In the genomic region with DNA sequence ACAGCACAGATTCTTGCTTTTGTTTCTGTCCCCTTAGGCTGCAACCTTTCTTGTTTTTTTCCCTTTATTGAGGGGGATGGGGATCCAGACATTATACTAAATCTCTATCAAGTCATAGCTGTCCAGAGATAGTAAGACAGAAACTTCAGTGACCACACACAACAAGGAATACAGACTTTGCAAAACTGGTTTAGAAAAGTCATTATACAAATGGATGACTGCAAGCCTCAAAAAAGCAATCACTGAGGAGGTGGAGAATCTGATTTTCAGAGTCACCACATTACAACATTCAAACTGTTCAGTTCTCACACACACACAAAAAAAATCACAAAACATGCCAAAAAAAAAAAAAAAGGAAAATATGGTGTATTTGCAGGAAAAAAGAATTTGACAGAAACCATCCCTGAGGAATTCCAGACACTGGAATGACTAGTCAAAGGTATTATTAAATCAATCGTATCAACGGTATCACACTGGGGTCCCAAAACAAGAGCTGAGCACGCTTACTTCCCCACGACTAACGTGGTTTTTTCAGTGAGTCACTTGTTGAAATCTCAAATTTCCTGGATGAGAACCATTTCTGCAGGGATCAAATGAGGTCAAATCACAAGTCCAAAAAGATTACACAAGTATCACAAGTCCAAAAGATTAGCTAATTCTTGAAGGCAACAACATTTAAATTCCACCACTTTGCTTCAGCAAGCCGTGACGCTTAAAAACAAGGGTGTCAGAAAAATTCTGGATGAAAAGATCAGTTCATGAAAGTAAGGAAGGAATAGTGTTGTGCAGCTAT, we compare ENCODE assay signal across 8 cellular contexts. TPM values are rescaled to one million over a fixed set of nuclear protein-coding genes. Genes with fewer than 3 reads are reported as not detected.
DNase-seq lines count a peak whose midpoint lies in the region; ATAC-seq and TF ChIP-seq lines count a peak whose summit lies in the region.

No MANE protein-coding gene starts in this region.

- H3K27ac Mint-ChIP-seq in activated T-helper 2 cell treated with anti-CD3 and anti-CD28 coated beads, Interferon-gamma antibody, Interleukin-2, Interleukin-4, amounts not matched to agents 10 μg/mL and 5 μg/mL and 100 μg/mL, durations not matched to agents 14 hours and 24 hours and 36 hours: peak overlapping the region; percentile 80

- H3K4me3 ChIP-seq in heart left ventricle: no peak overlapping the region
- H3K4me3 ChIP-seq in subcutaneous abdominal adipose tissue (ENCODE audit: low read depth in 1 of 5, low read length in 5 of 5): peak overlapping the region in 4 of 5 donors; percentile 7 to 34 (median 18)

- no peak for TF ChIP-seq POLR2A in heart left ventricle (IDR thresholded peaks at IDR 0.05)

- peak overlapping the region; percentile 38 for H3K4me3 Mint-ChIP-seq in activated T-cell treated with anti-CD3 and anti-CD28 coated beads, Interleukin-2, amount 50 U/mL, for 4 hours
- peak overlapping the region; percentile 31 for H3K4me3 Mint-ChIP-seq in activated T-helper 2 cell treated with anti-CD3 and anti-CD28 coated beads, Interferon-gamma antibody, Interleukin-2, Interleukin-4, amounts not matched to agents 10 μg/mL and 5 μg/mL and 100 μg/mL, durations not matched to agents 14 hours and 24 hours and 36 hours (ENCODE audit: low read depth)

- H3K27ac ChIP-seq in heart left ventricle (peak overlapping the region in 4 of 12 donors; percentile 6 to 51 (median 28)), subcutaneous abdominal adipose tissue (ENCODE audit: low read depth, low read length) (peak overlapping the region; percentile 81)

- no peaks in the 10 kb centered on the region for H3K27me3 Mint-ChIP-seq in activated T-cell treated with anti-CD3 and anti-CD28 coated beads, Interleukin-2, amount 50 U/mL, for 4 hours (ENCODE audit: low read depth)
- H3K27me3 Mint-ChIP-seq in activated T-helper 2 cell treated with anti-CD3 and anti-CD28 coated beads, Interferon-gamma antibody, Interleukin-2, Interleukin-4, amounts not matched to agents 10 μg/mL and 5 μg/mL and 100 μg/mL, durations not matched to agents 14 hours and 24 hours and 36 hours (ENCODE audit: low read depth): no peaks in the 10 kb centered on the region

- no peaks in the 10 kb centered on the region for H3K36me3 ChIP-seq in heart left ventricle
- no peaks in the 10 kb centered on the region for H3K36me3 ChIP-seq in subcutaneous abdominal adipose tissue (ENCODE audit: control insufficient read depth in 5 of 5, insufficient read depth in 5 of 5, low read length in 5 of 5)

- intact Hi-C loops in activated T-helper 2 cell treated with anti-CD3 and anti-CD28 coated beads, Interferon-gamma antibody, Interleukin-2, Interleukin-4, amounts not matched to agents 10 μg/mL and 5 μg/mL and 100 μg/mL, durations not matched to agents 14 hours and 24 hours and 36 hours (cut with micrococcal nuclease): loop anchor here (1.0 to 10.0 kb wide), 8 partner anchors 17 to 1226 kb away; a partner anchor contains a TSS
- intact Hi-C loops in heart left ventricle (cut with DNase I): no loop called here

- 42 to 53% (median 47%) methylated on average over 7 of the region's 7 CpGs for WGBS in heart left ventricle, 4 donors

- peak overlapping the region in 2 of 5 donors; percentile 28 to 66 for H3K9ac ChIP-seq in subcutaneous abdominal adipose tissue (ENCODE audit: low read length in 5 of 5)

- H3K36me3 Mint-ChIP-seq in activated T-cell treated with anti-CD3 and anti-CD28 coated beads, Interleukin-2, amount 50 U/mL, for 4 hours (ENCODE audit: insufficient read depth): peaks cover 10% of the 10 kb centered on the region
- H3K36me3 Mint-ChIP-seq in activated T-helper 2 cell treated with anti-CD3 and anti-CD28 coated beads, Interferon-gamma antibody, Interleukin-2, Interleukin-4, amounts not matched to agents 10 μg/mL and 5 μg/mL and 100 μg/mL, durations not matched to agents 14 hours and 24 hours and 36 hours (ENCODE audit: low read depth): peaks cover 43% of the 10 kb centered on the region

- ATAC-seq in activated T-cell treated with anti-CD3 and anti-CD28 coated beads, Interleukin-2, amount 50 U/mL, for 4 hours: peak in 1 of 2 donors; percentile 9
- ATAC-seq in heart left ventricle: peak in 3 of 4 donors; percentile 50 to 75 (median 56)
- ATAC-seq in HG02678 (IDR thresholded peaks at IDR 0.05; ENCODE audit: unreplicated experiment): no peak

- H3K9me3 ChIP-seq in heart left ventricle: peaks cover 0 to 12% (median 0%) of the 10 kb centered on the region in 12 donors
- peaks cover 0 to 5% (median 0%) of the 10 kb centered on the region in 5 donors for H3K9me3 ChIP-seq in subcutaneous abdominal adipose tissue (ENCODE audit: control insufficient read depth in 5 of 5, low read length in 5 of 5)

- TF ChIP-seq CTCF in heart left ventricle (IDR thresholded peaks at IDR 0.05): no peak

- DNase-seq in activated T-cell treated with anti-CD3 and anti-CD28 coated beads, Interleukin-2, amount 50 U/mL, for 4 hours: no peak
- no peak for DNase-seq in activated T-cell treated with anti-CD3 and anti-CD28 coated beads, Interleukin-2, amount 50 U/mL, for 1 hour
- DNase-seq in activated T-helper 2 cell treated with anti-CD3 and anti-CD28 coated beads, Interferon-gamma antibody, Interleukin-2, Interleukin-4, amounts not matched to agents 10 μg/mL and 5 μg/mL and 100 μg/mL, durations not matched to agents 14 hours and 24 hours and 36 hours (ENCODE audit: low spot score): no peak
- DNase-seq in heart left ventricle (no peak), NCI-H1092 (lab: John Stamatoyannopoulos, UW) (no peak), iPS-NIHi11 (ENCODE audit: low spot score) (no peak)

- H3K4me1 ChIP-seq in heart left ventricle: peaks cover 0 to 61% (median 28%) of the 10 kb centered on the region in 12 donors
- peaks cover 6 to 38% (median 23%) of the 10 kb centered on the region in 5 donors for H3K4me1 ChIP-seq in subcutaneous abdominal adipose tissue (ENCODE audit: control insufficient read depth in 5 of 5, insufficient read depth in 5 of 5, low read length in 5 of 5)

- no peaks in the 10 kb centered on the region for H3K27me3 ChIP-seq in heart left ventricle
- H3K27me3 ChIP-seq in subcutaneous abdominal adipose tissue (ENCODE audit: control insufficient read depth in 5 of 5, insufficient read depth in 4 of 5, low read length in 5 of 5): no peaks in the 10 kb centered on the region

- H3K9me3 Mint-ChIP-seq in activated T-cell treated with anti-CD3 and anti-CD28 coated beads, Interleukin-2, amount 50 U/mL, for 4 hours: peaks cover 5% of the 10 kb centered on the region
- H3K9me3 Mint-ChIP-seq in activated T-helper 2 cell treated with anti-CD3 and anti-CD28 coated beads, Interferon-gamma antibody, Interleukin-2, Interleukin-4, amounts not matched to agents 10 μg/mL and 5 μg/mL and 100 μg/mL, durations not matched to agents 14 hours and 24 hours and 36 hours: peaks cover 12% of the 10 kb centered on the region

- peaks cover 84% of the 10 kb centered on the region for H3K4me1 Mint-ChIP-seq in activated T-cell treated with anti-CD3 and anti-CD28 coated beads, Interleukin-2, amount 50 U/mL, for 4 hours (ENCODE audit: low read depth)
- H3K4me1 Mint-ChIP-seq in activated T-helper 2 cell treated with anti-CD3 and anti-CD28 coated beads, Interferon-gamma antibody, Interleukin-2, Interleukin-4, amounts not matched to agents 10 μg/mL and 5 μg/mL and 100 μg/mL, durations not matched to agents 14 hours and 24 hours and 36 hours (ENCODE audit: low read depth): peaks cover 69% of the 10 kb centered on the region

RNA-seq across cellular contexts. Expression of a gene that starts 41.2 kb away (rescaled TPM):
- total RNA-seq in activated T-cell treated with anti-CD3 and anti-CD28 coated beads, Interleukin-2, amount 50 U/mL, for 4 hours: 10 to 100 TPM; 48.0 to 60.7 (median 51.1) TPM
- total RNA-seq in activated T-helper 2 cell treated with anti-CD3 and anti-CD28 coated beads, Interferon-gamma antibody, Interleukin-2, Interleukin-4, amounts not matched to agents 10 μg/mL and 5 μg/mL and 100 μg/mL, durations not matched to agents 14 hours and 24 hours and 36 hours: 40.8 and 45.1 TPM in 2 replicates
- 10 to 100 TPM; 13.2 to 29.2 (median 20.8) TPM for total RNA-seq in heart left ventricle
- 10 to 100 TPM in 1 of 2 donors, 1 to 10 TPM in 1; 5.1 to 35.4 TPM for polyA plus RNA-seq in heart left ventricle

Comparison
In these comparisons a context has a peak if more than half of its experiments do, and no peak if none do; other contexts are left out.
1. H3K4me3 ChIP-seq: peak in subcutaneous abdominal adipose tissue (4 of 5); none in heart left ventricle (0 of 12).